11 cellular contexts compared by ENCODE assay signal in the genomic region with DNA sequence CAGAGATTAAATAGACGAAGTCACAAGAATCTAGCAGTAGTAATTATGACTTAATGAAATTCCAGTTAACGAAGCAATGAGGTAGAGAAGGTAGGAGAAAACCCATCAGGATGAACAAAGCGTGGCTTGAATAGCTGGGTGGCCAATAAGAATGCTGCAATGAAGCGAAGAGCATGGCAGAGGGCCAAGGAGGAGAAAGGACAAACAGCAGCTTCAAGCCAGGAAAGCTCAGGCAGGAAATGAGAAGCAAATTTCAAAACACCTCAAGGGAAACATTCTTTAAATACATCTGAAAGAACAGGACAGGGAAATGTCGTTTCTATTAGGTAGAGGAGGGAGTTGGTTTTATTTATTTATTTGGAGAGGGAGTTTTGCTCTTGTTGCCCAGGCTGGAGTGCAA.
DNase-seq lines count a peak whose midpoint lies in the region; ATAC-seq and TF ChIP-seq lines count a peak whose summit lies in the region.
"Had no signal": no experiment of that assay in that cellular context is flagged by ENCODE, and none has a peak within 500 bp of the region (broad histone marks: within the 10 kb centered on the region; RNA-seq: fewer than 3 reads in every experiment).

No MANE protein-coding gene starts in this region.

- intact Hi-C loops in left cardiac atrium (cut with DNase I): no loop called here
- intact Hi-C loops in gastrocnemius medialis (cut with DNase I; ENCODE audit: low total_unique reads): no loop called here

- ATAC-seq in left cardiac atrium (peak; percentile 40 to 78), gastrocnemius medialis (peak; percentile 63 to 80), GM19397 (IDR thresholded peaks at IDR 0.05; ENCODE audit: unreplicated experiment) (no peak)
- ATAC-seq: left lobe of liver had no signal

- no peak overlapping the region for H3K4me3 ChIP-seq in astrocyte of the cerebellum (ENCODE audit: low read depth, low read length)
- H3K4me3 ChIP-seq in gastrocnemius medialis: peak overlapping the region in 1 of 4 donors; percentile 7

- TF ChIP-seq CTCF in astrocyte of the cerebellum (IDR thresholded peaks at IDR 0.05; ENCODE audit: low read depth, low read length, missing control alignments) (no peak), gastrocnemius medialis (IDR thresholded peaks at IDR 0.05 in 4 of 5, conservative IDR thresholded peaks at IDR 0.05 in 1 of 5) (no peak)

- in situ Hi-C loops in astrocyte of the cerebellum (cut with HindIII; ENCODE audit: low sequenced_read_pairs) (no loop called here), gastrocnemius medialis (cut with MboI; ENCODE audit: low sequenced_read_pairs in 4 of 4) (no loop called here)

- peaks cover 40 to 43% of the 10 kb centered on the region in 2 donors for H3K4me1 ChIP-seq in gastrocnemius medialis

- no peaks in the 10 kb centered on the region for H3K27me3 ChIP-seq in gastrocnemius medialis

- H3K9me3 ChIP-seq in gastrocnemius medialis: no peaks in the 10 kb centered on the region

- no peaks in the 10 kb centered on the region for H3K36me3 ChIP-seq in gastrocnemius medialis

- H3K27ac ChIP-seq in gastrocnemius medialis: peak overlapping the region; percentile 28 to 70 (median 54)

- no peak for TF ChIP-seq POLR2A in gastrocnemius medialis (IDR thresholded peaks at IDR 0.05)

- DNase-seq in HCEC 1CT (peak; percentile 15), astrocyte of the cerebellum (ENCODE audit: low read depth) (peak; percentile 50), left cardiac atrium (peak; percentile 58), gastrocnemius medialis (peak; percentile 39 to 75), LoVo (ENCODE audit: low spot score) (no peak), Kasumi-1 (lab: John Stamatoyannopoulos, UW) (no peak)
- no peak for DNase-seq in activated T-cell treated with anti-CD3 and anti-CD28 coated beads, Interleukin-2, amount 50 U/mL, for 48 hours
- DNase-seq: CD4-positive, alpha-beta memory T cell; endodermal cell had no signal

Comparison
In these comparisons a context has a peak if more than half of its experiments do, and no peak if none do; other contexts are left out.
1. DNase-seq: peak in HCEC 1CT (single experiment), astrocyte of the cerebellum (single experiment), left cardiac atrium (single experiment) and gastrocnemius medialis (2 of 2); none in LoVo (single experiment), Kasumi-1 (0 of 2) and activated T-cell treated with anti-CD3 and anti-CD28 coated beads, Interleukin-2, amount 50 U/mL, for 48 hours (0 of 2).